In genomic region chr22:28601915-28602314, GRCh38 we compare ENCODE assay signal across 21 cellular contexts.
"Had no signal": no experiment of that assay in that cellular context is flagged by ENCODE, and none has a peak within 500 bp of the region (broad histone marks: within the 10 kb centered on the region; RNA-seq: fewer than 3 reads in every experiment).

No MANE protein-coding gene starts in this region.

- FAIRE-seq: RCC 7860 had no signal

- H3K4me3 ChIP-seq: SJSA1, SK-N-MC had no signal

- H3K36me3 ChIP-seq: SJSA1 had no signal

- H3K9me3 ChIP-seq: SJSA1 had no signal

- H3K27ac ChIP-seq: HL-60, SJSA1 had no signal

- H3K4me1 ChIP-seq: SJSA1 had no signal

- H3K27me3 ChIP-seq: SJSA1 had no signal

- DNase-seq: IMR-90, Karpas-422, KG1, MM.1S, NCI-H1092 treated with DMSO at 0.1 percent for 48 hours, NCI-H1436 treated with DMSO at 0.1 percent for 48 hours, NCI-H1694, NCI-H187 treated with DMSO at 0.1 percent for 48 hours, NCI-H2029 treated with DMSO at 0.1 percent for 48 hours, NCI-H2171 treated with DMSO at 0.1 percent for 48 hours, NCI-H345, NCI-H446 treated with DMSO at 0.1 percent for 48 hours, NCI-H510A treated with DMSO at 0.1 percent for 48 hours, NCI-H82, Right ventricle myocardium superior, RPMI8226, SIG-M5 had no signal
